ENCODE assay signal across 2 cellular contexts in genomic region chr20:34871320-34871926, GRCh38.
TF ChIP-seq lines count a peak whose summit lies in the region.

No MANE protein-coding gene starts in this region.

TF ChIP-seq in SK-N-SH, 30 proteins besides CTCF, POLR2A, EP300 and RAD21 (continued from another document):
- TF ChIP-seq PBX3 (IDR thresholded peaks at IDR 0.05) (no peak), MEF2A (IDR thresholded peaks at IDR 0.05; ENCODE audit: borderline replicate concordance, low read depth) (no peak), MAX (IDR thresholded peaks at IDR 0.05; ENCODE audit: low read depth) (no peak), FOXJ3 (CRISPR knock-in tag; IDR thresholded peaks at IDR 0.05) (no peak), USF2 (IDR thresholded peaks at IDR 0.05; ENCODE audit: borderline replicate concordance, low read depth, low read length) (no peak)

TF ChIP-seq in SK-N-SH treated with all-trans-retinoic acid at 6 μM for 48 hours, 23 proteins besides CTCF, POLR2A, EP300 and RAD21 (continued from another document):
- TF ChIP-seq CREB5 (CRISPR knock-in tag; IDR thresholded peaks at IDR 0.05; ENCODE audit: low read depth), result no peak
- TF ChIP-seq ESRRG (CRISPR knock-in tag; IDR thresholded peaks at IDR 0.05), result no peak
TF ChIP-seq in SK-N-SH treated with all-trans-retinoic acid at 6 μM for 48 hours: peak in this region for 0.
